Comparison of ENCODE assay signal across 24 cellular contexts in genomic region chr4:76615999-76616398, GRCh38.
"Had no signal": no experiment of that assay in that cellular context is flagged by ENCODE, and none has a peak within 500 bp of the region (broad histone marks: within the 10 kb centered on the region; RNA-seq: fewer than 3 reads in every experiment).

No MANE protein-coding gene starts in this region.

- H3K4me1 Mint-ChIP-seq: activated naive CD4-positive, alpha-beta T cell treated with anti-CD3 and anti-CD28 coated beads, Interleukin-2, amount 50 U/mL, for 24 hours; stimulated activated effector memory CD8-positive, alpha-beta T cell treated with anti-CD3 and anti-CD28 coated beads, Interleukin-12 subunit alpha, Interleukin-12 subunit beta, amount 100 ng/mL, for 72 hours; stimulated activated naive CD8-positive, alpha-beta T cell treated with anti-CD3 and anti-CD28 coated beads, Interleukin-15, amount 100 ng/mL, for 72 hours had no signal

- H3K4me3 Mint-ChIP-seq: activated CD8-positive, alpha-beta T cell treated with anti-CD3 and anti-CD28 coated beads, Interleukin-2, amount 10 ng/mL, durations not matched to agents 7 days and 5 days; activated naive CD4-positive, alpha-beta T cell treated with anti-CD3 and anti-CD28 coated beads, Interleukin-2, amount 50 U/mL, for 24 hours; activated T-helper 1 cell treated with anti-CD3 and anti-CD28 coated beads, Interleukin-12 subunit alpha, Interleukin-12 subunit beta, Interleukin-2, Interleukin-4 antibody, amounts not matched to agents 30 ng/mL and 10 ng/mL and 1 ng/mL, durations not matched to agents 14 hours and 24 hours and 36 hours; stimulated activated effector memory CD8-positive, alpha-beta T cell treated with anti-CD3 and anti-CD28 coated beads, Interleukin-12 subunit alpha, Interleukin-12 subunit beta, amount 100 ng/mL, for 72 hours; stimulated activated naive CD8-positive, alpha-beta T cell treated with anti-CD3 and anti-CD28 coated beads, Interleukin-15, amount 100 ng/mL, for 72 hours; T-helper 2 cell treated with Interferon-gamma antibody and Interleukin-4, amounts not matched to agents 5 μg/mL and 100 μg/mL, for 36 hours had no signal

- H3K27ac Mint-ChIP-seq: activated CD8-positive, alpha-beta T cell treated with anti-CD3 and anti-CD28 coated beads, Interleukin-2, amount 10 ng/mL, durations not matched to agents 7 days and 5 days; activated naive CD4-positive, alpha-beta T cell treated with anti-CD3 and anti-CD28 coated beads, Interleukin-2, amount 50 U/mL, for 24 hours; activated T-helper 1 cell treated with anti-CD3 and anti-CD28 coated beads, Interleukin-12 subunit alpha, Interleukin-12 subunit beta, Interleukin-2, Interleukin-4 antibody, amounts not matched to agents 30 ng/mL and 10 ng/mL and 1 ng/mL, durations not matched to agents 14 hours and 24 hours and 36 hours; stimulated activated effector memory CD8-positive, alpha-beta T cell treated with anti-CD3 and anti-CD28 coated beads, Interleukin-12 subunit alpha, Interleukin-12 subunit beta, amount 100 ng/mL, for 72 hours; stimulated activated naive CD8-positive, alpha-beta T cell treated with anti-CD3 and anti-CD28 coated beads, Interleukin-15, amount 100 ng/mL, for 72 hours; T-helper 2 cell treated with Interferon-gamma antibody and Interleukin-4, amounts not matched to agents 5 μg/mL and 100 μg/mL, for 36 hours had no signal

- FAIRE-seq: colon, keratinocyte, small intestine had no signal

- DNase-seq: activated CD4-positive, alpha-beta T cell treated with anti-CD3 and anti-CD28 coated beads, Interleukin-2, amount 50 U/mL, for 1 hour; activated CD4-positive, CD25-positive, alpha-beta regulatory T cell treated with anti-CD3 and anti-CD28 coated beads, Interleukin-2, amount 50 U/mL, for 72 hours; activated CD8-positive, alpha-beta T cell treated with anti-CD3 and anti-CD28 coated beads, Interleukin-2, amount 10 ng/mL, durations not matched to agents 7 days and 5 days; activated gamma-delta T cell; aorta; brain microvascular endothelial cell; central memory CD4-positive, alpha-beta T cell; effector memory CD4-positive, alpha-beta T cell; left colon; mesenchymal stem cell; mucosa of descending colon; occipital lobe; right lobe of liver; small intestine; stimulated activated CD4-positive, alpha-beta T cell treated with anti-CD3 and anti-CD28 coated beads, Interleukin-2, amount 100 ng/mL, for 24 hours; stimulated activated naive CD8-positive, alpha-beta T cell treated with anti-CD3 and anti-CD28 coated beads, Interleukin-15, amount 100 ng/mL, for 72 hours; transverse colon; uterus had no signal

- ATAC-seq: activated CD8-positive, alpha-beta T cell treated with anti-CD3 and anti-CD28 coated beads, Interleukin-2, amount 10 ng/mL, durations not matched to agents 7 days and 5 days; left colon; mucosa of descending colon; right lobe of liver; stimulated activated effector memory CD8-positive, alpha-beta T cell treated with anti-CD3 and anti-CD28 coated beads, Interleukin-12 subunit alpha, Interleukin-12 subunit beta, amount 100 ng/mL, for 72 hours; stimulated activated naive CD8-positive, alpha-beta T cell treated with anti-CD3 and anti-CD28 coated beads, Interleukin-15, amount 100 ng/mL, for 72 hours had no signal

- H3K9me3 Mint-ChIP-seq: activated naive CD4-positive, alpha-beta T cell treated with anti-CD3 and anti-CD28 coated beads, Interleukin-2, amount 50 U/mL, for 24 hours; activated T-helper 1 cell treated with anti-CD3 and anti-CD28 coated beads, Interleukin-12 subunit alpha, Interleukin-12 subunit beta, Interleukin-2, Interleukin-4 antibody, amounts not matched to agents 30 ng/mL and 10 ng/mL and 1 ng/mL, durations not matched to agents 14 hours and 24 hours and 36 hours; stimulated activated effector memory CD8-positive, alpha-beta T cell treated with anti-CD3 and anti-CD28 coated beads, Interleukin-12 subunit alpha, Interleukin-12 subunit beta, amount 100 ng/mL, for 72 hours; stimulated activated naive CD8-positive, alpha-beta T cell treated with anti-CD3 and anti-CD28 coated beads, Interleukin-15, amount 100 ng/mL, for 72 hours; T-helper 2 cell treated with Interferon-gamma antibody and Interleukin-4, amounts not matched to agents 5 μg/mL and 100 μg/mL, for 36 hours had no signal

- H3K36me3 Mint-ChIP-seq: activated naive CD4-positive, alpha-beta T cell treated with anti-CD3 and anti-CD28 coated beads, Interleukin-2, amount 50 U/mL, for 24 hours; stimulated activated effector memory CD8-positive, alpha-beta T cell treated with anti-CD3 and anti-CD28 coated beads, Interleukin-12 subunit alpha, Interleukin-12 subunit beta, amount 100 ng/mL, for 72 hours had no signal

- H3K4me3 ChIP-seq: mucosa of descending colon, right lobe of liver, transverse colon, uterus had no signal
